11 cellular contexts compared by ENCODE assay signal in genomic region chr16:9114112-9114511, GRCh38. TPM values are rescaled to one million over a fixed set of nuclear protein-coding genes. Genes with fewer than 3 reads are reported as not detected.
DNase-seq lines count a peak whose midpoint lies in the region; ATAC-seq and TF ChIP-seq lines count a peak whose summit lies in the region.
"Had no signal": no experiment of that assay in that cellular context is flagged by ENCODE, and none has a peak within 500 bp of the region (broad histone marks: within the 10 kb centered on the region; RNA-seq: fewer than 3 reads in every experiment).

No MANE protein-coding gene starts in this region.

- ATAC-seq in activated CD4-positive, alpha-beta T cell treated with anti-CD3 and anti-CD28 coated beads for 36 hours: no peak
- no peak for ATAC-seq in central memory CD8-positive, alpha-beta T cell (replicated peaks; ENCODE audit: extremely low read depth, poor library complexity, severe bottlenecking)
- ATAC-seq: left cardiac atrium had no signal

- H3K79me2 ChIP-seq in PC-9 (ENCODE audit: low read depth): peaks cover 98% of the 10 kb centered on the region

- no peaks in the 10 kb centered on the region for H3K27me3 Mint-ChIP-seq in activated CD4-positive, alpha-beta T cell treated with anti-CD3 and anti-CD28 coated beads for 36 hours
- no peaks in the 10 kb centered on the region for H3K27me3 Mint-ChIP-seq in central memory CD8-positive, alpha-beta T cell
- no peaks in the 10 kb centered on the region for H3K27me3 Mint-ChIP-seq in osteocyte (ENCODE audit: unreplicated experiment)

- H3K36me3 ChIP-seq in PC-9 (ENCODE audit: low read depth): peaks cover 44% of the 10 kb centered on the region

- peak overlapping the region; percentile 73 for H3K4me2 ChIP-seq in PC-9

- TF ChIP-seq CTCF in PC-9 (conservative IDR thresholded peaks at IDR 0.05): no peak
- TF ChIP-seq CTCF in osteocyte (IDR thresholded peaks at IDR 0.05): no peak

- no peak for DNase-seq in activated CD4-positive, alpha-beta T cell treated with anti-CD3 and anti-CD28 coated beads for 36 hours
- no peak for DNase-seq in activated CD4-positive, alpha-beta T cell treated with anti-CD3 and anti-CD28 coated beads for 1 hour
- DNase-seq in PC-9 (no peak), osteocyte (ENCODE audit: extremely low spot score, unreplicated experiment) (no peak), COLO668 (lab: John Stamatoyannopoulos, UW; ENCODE audit: unreplicated experiment) (no peak), ureter (ENCODE audit: low spot score) (no peak), OCI-M2 (lab: John Stamatoyannopoulos, UW; ENCODE audit: unreplicated experiment) (no peak)
- no peak for DNase-seq in central memory CD8-positive, alpha-beta T cell (ENCODE audit: low spot score in 2 of 2)
- DNase-seq: left cardiac atrium, Peyer's patch, transverse colon had no signal

- peaks cover 74% of the 10 kb centered on the region for H3K36me3 Mint-ChIP-seq in activated CD4-positive, alpha-beta T cell treated with anti-CD3 and anti-CD28 coated beads for 36 hours (ENCODE audit: low read depth)
- H3K36me3 Mint-ChIP-seq in central memory CD8-positive, alpha-beta T cell (ENCODE audit: insufficient read depth): peaks cover 61% of the 10 kb centered on the region
- peaks cover 36% of the 10 kb centered on the region for H3K36me3 Mint-ChIP-seq in osteocyte (ENCODE audit: unreplicated experiment)

- intact Hi-C loops in activated CD4-positive, alpha-beta T cell treated with anti-CD3 and anti-CD28 coated beads for 36 hours (cut with DNase I, micrococcal nuclease): no loop called here
- intact Hi-C loops in PC-9 (cut with micrococcal nuclease; ENCODE audit: unreplicated experiment): loop anchor here (5.0 kb wide), 1 partner anchor 157 kb away; no protein-coding TSS in a partner anchor

- BruUV-seq in PC-9 (replicated peaks; lab: Mats Ljungman, UMichigan): no TSS peak

- H3K27ac ChIP-seq in PC-9: peak overlapping the region; percentile 89
- H3K27ac ChIP-seq: Peyer's patch, transverse colon had no signal

- H3K4me1 ChIP-seq in PC-9 (replicated peaks; ENCODE audit: insufficient read depth): peaks cover 78% of the 10 kb centered on the region

- no peaks in the 10 kb centered on the region for H3K9me3 Mint-ChIP-seq in activated CD4-positive, alpha-beta T cell treated with anti-CD3 and anti-CD28 coated beads for 36 hours (ENCODE audit: low read depth)
- no peaks in the 10 kb centered on the region for H3K9me3 Mint-ChIP-seq in central memory CD8-positive, alpha-beta T cell
- H3K9me3 Mint-ChIP-seq in osteocyte (ENCODE audit: unreplicated experiment): no peaks in the 10 kb centered on the region

- no peak overlapping the region for H3K4me3 ChIP-seq in PC-9
- H3K4me3 ChIP-seq: Peyer's patch, transverse colon had no signal

- H3K9me2 ChIP-seq in PC-9 (ENCODE audit: insufficient read depth): no peaks in the 10 kb centered on the region

- H3K27me3 ChIP-seq in PC-9 (ENCODE audit: insufficient read depth, low read depth): no peaks in the 10 kb centered on the region
- H3K27me3 ChIP-seq: Peyer's patch, transverse colon had no signal

- peaks cover 95% of the 10 kb centered on the region for H3K4me1 Mint-ChIP-seq in activated CD4-positive, alpha-beta T cell treated with anti-CD3 and anti-CD28 coated beads for 36 hours
- H3K4me1 Mint-ChIP-seq in central memory CD8-positive, alpha-beta T cell: peaks cover 86% of the 10 kb centered on the region
- peaks cover 72% of the 10 kb centered on the region for H3K4me1 Mint-ChIP-seq in osteocyte (ENCODE audit: unreplicated experiment)

- no peak overlapping the region for H2AFZ ChIP-seq in PC-9

- CTCF ChIA-PET in activated CD4-positive, alpha-beta T cell treated with anti-CD3 and anti-CD28 coated beads for 36 hours (lab: Charles Lee): interaction anchor here (1.3 to 2.3 kb wide), 3 partner anchors 8 to 11 kb away, joined by 4 to 6 read pairs (median 6); no protein-coding TSS in a partner anchor
- CTCF ChIA-PET in PC-9 (lab: Charles Lee): interaction anchor here (0.8 kb wide), 1 partner anchor 38 kb away, joined by 3 read pairs; no protein-coding TSS in a partner anchor

- peaks cover 39% of the 10 kb centered on the region for H4K20me1 ChIP-seq in PC-9 (ENCODE audit: insufficient read depth)

- H3K4me3 Mint-ChIP-seq in activated CD4-positive, alpha-beta T cell treated with anti-CD3 and anti-CD28 coated beads for 36 hours: no peak overlapping the region
- H3K4me3 Mint-ChIP-seq in central memory CD8-positive, alpha-beta T cell: peak overlapping the region; percentile 48
- H3K4me3 Mint-ChIP-seq in osteocyte (ENCODE audit: unreplicated experiment): no peak overlapping the region

- no peaks in the 10 kb centered on the region for H3K9me3 ChIP-seq in PC-9 (ENCODE audit: insufficient read depth, low read depth)
- H3K9me3 ChIP-seq: Peyer's patch, transverse colon had no signal

- H3K27ac Mint-ChIP-seq in activated CD4-positive, alpha-beta T cell treated with anti-CD3 and anti-CD28 coated beads for 36 hours: peak overlapping the region; percentile 84
- peak overlapping the region; percentile 91 for H3K27ac Mint-ChIP-seq in central memory CD8-positive, alpha-beta T cell (ENCODE audit: low read depth)
- H3K27ac Mint-ChIP-seq in osteocyte (ENCODE audit: unreplicated experiment): peak overlapping the region; percentile 35

- peaks cover 74% of the 10 kb centered on the region for H3F3A ChIP-seq in PC-9 (ENCODE audit: insufficient read depth, low read depth)

- POLR2A ChIA-PET in activated CD4-positive, alpha-beta T cell treated with anti-CD3 and anti-CD28 coated beads for 36 hours (lab: Charles Lee): interaction anchor here (0.7 to 2.4 kb wide), 3 partner anchors 11 to 23 kb away, joined by 3 to 10 read pairs (median 3); partner anchors contain the start of gene HAPSTR1
- POLR2A ChIA-PET in PC-9 (lab: Charles Lee; ENCODE audit: unreplicated experiment): no interaction called here

RNA-seq across cellular contexts. Expression of gene HAPSTR1, which starts 22.7 kb away (rescaled TPM):
- total RNA-seq in activated CD4-positive, alpha-beta T cell treated with anti-CD3 and anti-CD28 coated beads for 36 hours: 10 to 100 TPM; 42.4 to 51.4 TPM
- total RNA-seq in PC-9 (2021): 61.1 and 82.8 TPM in 2 replicates
- total RNA-seq in osteocyte: 73.4 and 80.2 TPM in 2 replicates
- 81.1 TPM for total RNA-seq in ureter

Comparison
In these comparisons a context has a peak if more than half of its experiments do, and no peak if none do; other contexts are left out.
1. H3K27ac Mint-ChIP-seq: peak in every context shown above with its lines; median percentile 91 in central memory CD8-positive, alpha-beta T cell; 84 in activated CD4-positive, alpha-beta T cell treated with anti-CD3 and anti-CD28 coated beads for 36 hours; 35 in osteocyte.